10 cellular contexts compared by ENCODE assay signal in genomic region chr1:18944810-18945209, GRCh38. TPM values are rescaled to one million over a fixed set of nuclear protein-coding genes. Genes with fewer than 3 reads are reported as not detected.
DNase-seq lines count a peak whose midpoint lies in the region; ATAC-seq and TF ChIP-seq lines count a peak whose summit lies in the region.
"Had no signal": no experiment of that assay in that cellular context is flagged by ENCODE, and none has a peak within 500 bp of the region (broad histone marks: within the 10 kb centered on the region; RNA-seq: fewer than 3 reads in every experiment).

No MANE protein-coding gene starts in this region.

- H3K9me3 ChIP-seq in heart left ventricle (no peaks in the 10 kb centered on the region), right atrium auricular region (no peaks in the 10 kb centered on the region), mesodermal cell (ENCODE audit: control insufficient read depth, low read length) (no peaks in the 10 kb centered on the region)

- H3K4me3 Mint-ChIP-seq in brain: peak overlapping the region in 2 of 5 experiments; percentile 9 to 45
- H3K4me3 Mint-ChIP-seq in type B pancreatic cell: peak overlapping the region; percentile 45

- H3K27me3 Mint-ChIP-seq in brain (peaks cover under 1% of the 10 kb centered on the region), type B pancreatic cell (no peaks in the 10 kb centered on the region)

- H3K27me3 ChIP-seq in heart left ventricle: no peaks in the 10 kb centered on the region
- H3K27me3 ChIP-seq in right atrium auricular region: no peaks in the 10 kb centered on the region

- H3K27ac ChIP-seq in heart left ventricle: peak overlapping the region in 7 of 12 donors; percentile 4 to 82 (median 22)
- peak overlapping the region in 1 of 2 donors; percentile 48 for H3K27ac ChIP-seq in right atrium auricular region
- H3K27ac ChIP-seq in mesodermal cell (ENCODE audit: low read depth, low read length, severe bottlenecking): peak overlapping the region; percentile 58

- no peak for TF ChIP-seq CTCF in heart left ventricle (IDR thresholded peaks at IDR 0.05)
- no peak for TF ChIP-seq CTCF in right atrium auricular region (IDR thresholded peaks at IDR 0.05)
- TF ChIP-seq CTCF in brain (conservative IDR thresholded peaks at IDR 0.05): no peak
- no peak for TF ChIP-seq CTCF in type B pancreatic cell (conservative IDR thresholded peaks at IDR 0.05)

- no peak for DNase-seq in heart left ventricle
- DNase-seq in right atrium auricular region (ENCODE audit: low spot score): no peak
- no peak for DNase-seq in type B pancreatic cell (ENCODE audit: extremely low spot score, unreplicated experiment)
- DNase-seq in stimulated activated naive CD4-positive, alpha-beta T cell treated with Interleukin-2 at 50 U/mL for 16 hours (lab: John Stamatoyannopoulos, UW): no peak
- no peak for DNase-seq in left lobe of liver (ENCODE audit: low spot score)
- no peak for DNase-seq in iPS-NIHi11 (ENCODE audit: low spot score)
- DNase-seq: activated naive CD4-positive, alpha-beta T cell; T1000 had no signal

- no peak for TF ChIP-seq POLR2A in heart left ventricle (IDR thresholded peaks at IDR 0.05)

- H3K4me1 Mint-ChIP-seq in brain (peaks cover 89% of the 10 kb centered on the region), type B pancreatic cell (ENCODE audit: unreplicated experiment) (peaks cover 70% of the 10 kb centered on the region)

- H3K36me3 Mint-ChIP-seq in brain (no peaks in the 10 kb centered on the region), type B pancreatic cell (no peaks in the 10 kb centered on the region)

- peak overlapping the region; percentile 31 to 94 (median 86) for H3K27ac Mint-ChIP-seq in brain
- peak overlapping the region; percentile 63 for H3K27ac Mint-ChIP-seq in type B pancreatic cell

- peaks cover 12 to 88% (median 62%) of the 10 kb centered on the region in 12 donors for H3K4me1 ChIP-seq in heart left ventricle
- peaks cover 0 to 79% of the 10 kb centered on the region in 2 donors for H3K4me1 ChIP-seq in right atrium auricular region
- H3K4me1 ChIP-seq in mesodermal cell (ENCODE audit: control insufficient read depth, insufficient read depth, low read length, poor library complexity, severe bottlenecking): peaks cover 74% of the 10 kb centered on the region

- H3K4me3 ChIP-seq in heart left ventricle (no peak overlapping the region), right atrium auricular region (no peak overlapping the region), mesodermal cell (ENCODE audit: extremely low read depth, insufficient read depth, low read length, poor library complexity, severe bottlenecking) (no peak overlapping the region)

- no peaks in the 10 kb centered on the region for H3K36me3 ChIP-seq in heart left ventricle
- H3K36me3 ChIP-seq in right atrium auricular region: no peaks in the 10 kb centered on the region
- peaks cover 11% of the 10 kb centered on the region for H3K36me3 ChIP-seq in mesodermal cell (ENCODE audit: control insufficient read depth, insufficient read depth, low read length)

- WGBS in heart left ventricle, 4 donors: 68 to 85% (median 73%) methylated on average over 2 of the region's 2 CpGs
- 88 to 100% methylated on average over 1 to 2 of the region's 2 CpGs for WGBS in mesodermal cell (ENCODE audit: insufficient coverage in 2 of 2), 2 experiments

- ATAC-seq in heart left ventricle (no peak), left lobe of liver (no peak)

- peaks cover 0 to 2% (median 0%) of the 10 kb centered on the region in 5 experiments for H3K9me3 Mint-ChIP-seq in brain
- H3K9me3 Mint-ChIP-seq in type B pancreatic cell: no peaks in the 10 kb centered on the region

- intact Hi-C loops in heart left ventricle (cut with DNase I): no loop called here

RNA-seq across cellular contexts. Expression of gene IFFO2, which starts 11.7 kb away (rescaled TPM):
- total RNA-seq in heart left ventricle (1 to 10 TPM; 3.1 to 9.0 (median 5.3) TPM), right atrium auricular region (10 to 100 TPM in 1 of 2 donors, 1 to 10 TPM in 1; 2.3 to 14.0 TPM), type B pancreatic cell (ENCODE audit: low replicate concordance) (11.3 and 14.7 TPM in 2 replicates), left lobe of liver (4.1 TPM)
- polyA plus RNA-seq in heart left ventricle (1 to 10 TPM; 2.5 to 3.9 TPM), brain (ENCODE audit: insufficient read depth, low read depth, low replicate concordance) (5.8 TPM)
- 17.6 TPM for polyA plus RNA-seq in mesodermal cell (2013, experiment 1 of 2)
- 11.7 TPM for polyA plus RNA-seq in mesodermal cell (2013, experiment 2 of 2)

RNA-seq across cellular contexts. Expression of gene ALDH4A1, which starts 42.5 kb away (rescaled TPM):
- total RNA-seq in heart left ventricle (10 to 100 TPM; 20.8 to 57.6 (median 30.6) TPM), right atrium auricular region (10 to 100 TPM; 22.6 to 27.3 TPM), type B pancreatic cell (ENCODE audit: low replicate concordance) (25.6 and 26.7 TPM in 2 replicates), left lobe of liver (359 TPM)
- polyA plus RNA-seq in heart left ventricle (10 to 100 TPM; 22.0 to 33.3 TPM), brain (ENCODE audit: insufficient read depth, low read depth, low replicate concordance) (52.0 TPM)
- polyA plus RNA-seq in mesodermal cell (2013, experiment 1 of 2): 13.2 TPM
- polyA plus RNA-seq in mesodermal cell (2013, experiment 2 of 2): 12.6 TPM
